In the genomic region with DNA sequence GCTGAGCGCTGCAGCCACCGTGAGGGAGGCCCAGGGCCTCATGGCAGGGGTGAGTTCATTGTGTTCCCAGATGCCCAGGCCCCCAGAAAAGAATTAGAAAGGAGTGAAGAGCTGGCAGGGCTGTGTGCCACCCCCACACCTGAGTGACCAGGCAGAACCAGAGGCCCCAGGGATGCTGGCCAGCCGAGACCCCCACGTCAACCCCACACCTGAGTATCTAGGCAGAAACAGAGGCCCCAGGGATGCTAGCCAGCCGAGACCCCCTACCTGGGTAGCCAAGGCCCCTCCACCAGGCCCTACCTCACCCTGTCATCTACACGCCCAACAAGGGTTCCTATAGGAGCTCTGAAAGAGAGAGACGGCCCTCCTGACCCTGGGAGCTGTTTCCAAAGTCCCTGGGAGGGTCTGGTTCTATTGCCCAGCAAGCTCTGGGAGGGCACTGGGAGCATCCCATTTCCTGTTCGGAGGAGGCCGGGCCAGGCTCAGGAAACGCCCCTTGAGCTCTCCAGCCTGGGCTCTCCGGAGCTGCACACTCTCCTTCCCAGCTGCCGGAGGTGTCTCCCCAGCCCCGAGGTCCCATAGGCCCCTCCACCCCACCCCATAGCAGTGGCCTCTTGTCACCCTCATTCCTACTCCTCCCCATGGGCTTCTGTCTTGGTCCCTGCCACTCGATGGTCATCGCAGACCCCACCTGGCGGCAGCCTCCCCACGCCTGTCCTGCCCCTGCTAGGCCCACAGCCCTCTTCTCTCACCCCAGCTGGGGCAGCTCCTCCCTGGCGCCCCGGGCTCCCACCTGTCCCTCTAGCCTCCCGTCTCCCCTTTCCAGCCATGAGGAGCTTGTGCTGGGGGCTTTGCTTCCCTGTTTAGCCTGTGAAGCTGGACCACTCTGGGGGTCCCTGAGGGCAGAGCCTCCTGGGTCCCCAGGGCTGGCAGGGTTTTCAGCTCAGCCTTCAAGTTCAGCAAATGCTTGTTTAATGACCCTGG, we compare ENCODE assay signal across 1 cellular context.
TF ChIP-seq lines count a peak whose summit lies in the region.

No MANE protein-coding gene starts in this region.

TF ChIP-seq in IMR-90, 13 proteins besides CTCF, POLR2A, EP300 and RAD21:
- TF ChIP-seq CEBPB (IDR thresholded peaks at IDR 0.05; ENCODE audit: low read depth, low read length): no peak
- no peak for TF ChIP-seq BHLHE40 (IDR thresholded peaks at IDR 0.05; ENCODE audit: low read depth, low read length)
- TF ChIP-seq, protein P1, sequence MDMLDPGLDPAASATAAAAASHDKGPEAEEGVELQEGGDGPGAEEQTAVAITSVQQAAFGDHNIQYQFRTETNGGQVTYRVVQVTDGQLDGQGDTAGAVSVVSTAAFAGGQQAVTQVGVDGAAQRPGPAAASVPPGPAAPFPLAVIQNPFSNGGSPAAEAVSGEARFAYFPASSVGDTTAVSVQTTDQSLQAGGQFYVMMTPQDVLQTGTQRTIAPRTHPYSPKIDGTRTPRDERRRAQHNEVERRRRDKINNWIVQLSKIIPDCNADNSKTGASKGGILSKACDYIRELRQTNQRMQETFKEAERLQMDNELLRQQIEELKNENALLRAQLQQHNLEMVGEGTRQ (IDR thresholded peaks at IDR 0.05; ENCODE audit: low read depth, low read length): no peak
- TF ChIP-seq, protein P2, sequence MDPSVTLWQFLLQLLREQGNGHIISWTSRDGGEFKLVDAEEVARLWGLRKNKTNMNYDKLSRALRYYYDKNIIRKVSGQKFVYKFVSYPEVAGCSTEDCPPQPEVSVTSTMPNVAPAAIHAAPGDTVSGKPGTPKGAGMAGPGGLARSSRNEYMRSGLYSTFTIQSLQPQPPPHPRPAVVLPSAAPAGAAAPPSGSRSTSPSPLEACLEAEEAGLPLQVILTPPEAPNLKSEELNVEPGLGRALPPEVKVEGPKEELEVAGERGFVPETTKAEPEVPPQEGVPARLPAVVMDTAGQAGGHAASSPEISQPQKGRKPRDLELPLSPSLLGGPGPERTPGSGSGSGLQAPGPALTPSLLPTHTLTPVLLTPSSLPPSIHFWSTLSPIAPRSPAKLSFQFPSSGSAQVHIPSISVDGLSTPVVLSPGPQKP (IDR thresholded peaks at IDR 0.05; ENCODE audit: borderline replicate concordance, low read depth, low read length): no peak
- TF ChIP-seq MAZ (IDR thresholded peaks at IDR 0.05; ENCODE audit: borderline replicate concordance, low read depth, low read length): no peak
- TF ChIP-seq MAFK (IDR thresholded peaks at IDR 0.05; ENCODE audit: low read depth, low read length): no peak
- no peak for TF ChIP-seq CHD1 (IDR thresholded peaks at IDR 0.05; ENCODE audit: low read depth, low read length)
- no peak for TF ChIP-seq NFE2L2 (IDR thresholded peaks at IDR 0.05; ENCODE audit: low read depth, low read length)
- no peak for TF ChIP-seq FOS (IDR thresholded peaks at IDR 0.05; ENCODE audit: low read depth, low read length)
